Comparison of ENCODE assay signal across 18 cellular contexts in the genomic region with DNA sequence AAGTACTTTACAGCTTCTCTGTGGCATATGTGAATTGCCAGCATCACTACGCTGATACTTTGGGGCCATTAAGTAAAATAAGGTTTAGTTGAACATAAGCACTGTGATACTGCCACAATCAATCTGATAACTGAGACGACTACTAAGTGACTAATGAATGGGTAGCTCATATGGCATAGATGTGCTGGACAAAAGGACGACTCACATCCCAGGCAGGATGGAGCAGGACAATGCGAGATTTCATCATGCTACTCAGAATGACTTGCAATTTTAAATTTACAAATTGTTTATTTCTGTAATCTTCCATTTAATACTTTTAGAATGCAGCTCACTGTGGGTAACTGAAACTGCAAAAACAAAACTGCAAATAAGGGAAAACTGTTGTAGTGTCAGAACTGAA. TPM values are rescaled to one million over a fixed set of nuclear protein-coding genes. Genes with fewer than 3 reads are reported as not detected.
DNase-seq lines count a peak whose midpoint lies in the region; ATAC-seq, FAIRE-seq and TF ChIP-seq lines count a peak whose summit lies in the region.
"Had no signal": no experiment of that assay in that cellular context is flagged by ENCODE, and none has a peak within 500 bp of the region (broad histone marks: within the 10 kb centered on the region; RNA-seq: fewer than 3 reads in every experiment).

No MANE protein-coding gene starts in this region.

- H2AFZ ChIP-seq in ACC112 (ENCODE audit: low read length, unreplicated experiment) = no peak overlapping the region
- no peak overlapping the region for H2AFZ ChIP-seq in astrocyte (ENCODE audit: low read depth, low read length)

- H3K23ac ChIP-seq in mesendoderm (ENCODE audit: low read length) = no peak overlapping the region

- H3K9ac ChIP-seq in astrocyte (ENCODE audit: low read length) = no peak overlapping the region
- no peak overlapping the region for H3K9ac ChIP-seq in mesendoderm (ENCODE audit: low read length)
- H3K9ac ChIP-seq: BLaER1 had no signal

- no peaks in the 10 kb centered on the region for H3K79me1 ChIP-seq in mesendoderm (ENCODE audit: low read length)

- H3K36me3 ChIP-seq in ACC112 (ENCODE audit: insufficient read depth, low read length) (peaks cover 3% of the 10 kb centered on the region; the same call in 1 of the 2 replicates), astrocyte (ENCODE audit: insufficient read depth, low read length) (no peaks in the 10 kb centered on the region), mesendoderm (ENCODE audit: control insufficient read depth, insufficient read depth, low read length) (no peaks in the 10 kb centered on the region)
- H3K36me3 ChIP-seq: HAP-1, prostate gland, upper lobe of left lung had no signal

- no peaks in the 10 kb centered on the region for H4K20me1 ChIP-seq in astrocyte (ENCODE audit: insufficient read depth, low read length)
- H4K20me1 ChIP-seq: BLaER1 had no signal

- no peak overlapping the region for H2BK15ac ChIP-seq in mesendoderm (replicated peaks; ENCODE audit: low read depth)

- no peaks in the 10 kb centered on the region for H3K27me3 ChIP-seq in ACC112 (ENCODE audit: insufficient read depth, low read length)
- H3K27me3 ChIP-seq in astrocyte (ENCODE audit: insufficient read depth, low read length) = no peaks in the 10 kb centered on the region
- no peaks in the 10 kb centered on the region for H3K27me3 ChIP-seq in foreskin keratinocyte
- H3K27me3 ChIP-seq in mesendoderm (ENCODE audit: insufficient read depth, low read length, poor library complexity) = no peaks in the 10 kb centered on the region
- H3K27me3 ChIP-seq: BLaER1, upper lobe of left lung had no signal

- DNase-seq in H54 (ENCODE audit: insufficient read length, low spot score) (no peak), astrocyte (ENCODE audit: low read depth) (peak; percentile 19), foreskin keratinocyte (peak; percentile 58 to 84), cortex of kidney (lab: John Stamatoyannopoulos, UW) (no peak), mesendoderm (no peak)
- no peak for DNase-seq in activated naive CD4-positive, alpha-beta T cell treated with Interleukin-2 at 50 U/mL for 16 hours
- DNase-seq: activated CD4-positive, alpha-beta T cell treated with anti-CD3 and anti-CD28 coated beads, Interleukin-2, amount 10 ng/mL, durations not matched to agents 24 days and 14 days; mucosa of descending colon; NCI-H1105; NCI-H510A; upper lobe of left lung had no signal

- no peaks in the 10 kb centered on the region for H3K27me3 Mint-ChIP-seq in astrocyte (ENCODE audit: low read depth, unreplicated experiment)

- no peak overlapping the region for H3K56ac ChIP-seq in mesendoderm (ENCODE audit: low read length)

- no peak overlapping the region for H3K18ac ChIP-seq in mesendoderm (ENCODE audit: low read length)

- H3K9me3 Mint-ChIP-seq in astrocyte (ENCODE audit: unreplicated experiment) = peaks cover 13% of the 10 kb centered on the region
- H3K9me3 Mint-ChIP-seq: activated CD4-positive, alpha-beta T cell treated with anti-CD3 and anti-CD28 coated beads, Interleukin-2, amount 10 ng/mL, durations not matched to agents 24 days and 14 days; activated T-helper 1 cell treated with anti-CD3 and anti-CD28 coated beads, Interleukin-12 subunit alpha, Interleukin-12 subunit beta, Interleukin-2, Interleukin-4 antibody, amounts not matched to agents 30 ng/mL and 10 ng/mL and 1 ng/mL, durations not matched to agents 14 hours and 24 hours and 36 hours had no signal

- peaks cover 6% of the 10 kb centered on the region for H3K36me3 Mint-ChIP-seq in astrocyte (ENCODE audit: low read depth, unreplicated experiment)

- H3K79me2 ChIP-seq in ACC112 (ENCODE audit: control insufficient read depth, insufficient read depth, low read length, unreplicated experiment) (no peaks in the 10 kb centered on the region), astrocyte (ENCODE audit: insufficient read depth, low read length) (no peaks in the 10 kb centered on the region), mesendoderm (ENCODE audit: control insufficient read depth, insufficient read depth, low read length) (no peaks in the 10 kb centered on the region)

- H3K4me1 ChIP-seq in ACC112 (ENCODE audit: control insufficient read depth, insufficient read depth, low read length, unreplicated experiment) (peaks cover 13% of the 10 kb centered on the region), astrocyte (ENCODE audit: insufficient read depth, low read length) (peaks cover 3% of the 10 kb centered on the region), foreskin keratinocyte (peaks cover 22% of the 10 kb centered on the region), mesendoderm (ENCODE audit: control insufficient read depth, low read depth, low read length) (no peaks in the 10 kb centered on the region)
- H3K4me1 ChIP-seq: BLaER1, HAP-1, prostate gland, upper lobe of left lung had no signal

- FAIRE-seq in H54 (lab: Jason Lieb, UNC) (peak; percentile 65), astrocyte (lab: Jason Lieb, UNC) (no peak)
- FAIRE-seq: endometrium had no signal

- no peaks in the 10 kb centered on the region for H3K9me3 ChIP-seq in astrocyte (ENCODE audit: insufficient read depth, low read depth, low read length)
- H3K9me3 ChIP-seq: HAP-1, mucosa of descending colon, prostate gland, upper lobe of left lung had no signal

- peak overlapping the region; percentile 96 for H3K27ac Mint-ChIP-seq in astrocyte (ENCODE audit: unreplicated experiment)
- H3K27ac Mint-ChIP-seq: activated CD4-positive, alpha-beta T cell treated with anti-CD3 and anti-CD28 coated beads, Interleukin-2, amount 10 ng/mL, durations not matched to agents 24 days and 14 days; activated T-helper 1 cell treated with anti-CD3 and anti-CD28 coated beads, Interleukin-12 subunit alpha, Interleukin-12 subunit beta, Interleukin-2, Interleukin-4 antibody, amounts not matched to agents 30 ng/mL and 10 ng/mL and 1 ng/mL, durations not matched to agents 14 hours and 24 hours and 36 hours had no signal

- no peak overlapping the region for H3K4me3 ChIP-seq in ACC112 (ENCODE audit: low read depth, low read length)
- H3K4me3 ChIP-seq in astrocyte (ENCODE audit: insufficient read depth, low read depth, low read length) = no peak overlapping the region
- H3K4me3 ChIP-seq in mesendoderm (ENCODE audit: low read length) = no peak overlapping the region
- H3K4me3 ChIP-seq: BLaER1, HAP-1, mucosa of descending colon, prostate gland, upper lobe of left lung had no signal

- H3K27ac ChIP-seq in ACC112 (ENCODE audit: low read depth, low read length) (peak overlapping the region; percentile 81), astrocyte (ENCODE audit: low read depth, low read length) (no peak overlapping the region), foreskin keratinocyte (peak overlapping the region; percentile 90), mesendoderm (ENCODE audit: low read depth, low read length) (no peak overlapping the region)
- H3K27ac ChIP-seq: BLaER1, prostate gland, upper lobe of left lung had no signal

- no peak overlapping the region for H3K4ac ChIP-seq in mesendoderm (ENCODE audit: low read depth, low read length)

- WGBS in mesendoderm (ENCODE audit: extremely low coverage, insufficient coverage, low lambda C conversion rate) = no CpG with 5 or more reads among the region's 4 CpGs

- H3K4me2 ChIP-seq in astrocyte (ENCODE audit: low read length) = no peak overlapping the region
- no peak overlapping the region for H3K4me2 ChIP-seq in mesendoderm (ENCODE audit: low read length)
- H3K4me2 ChIP-seq: BLaER1 had no signal

- H3K4me3 Mint-ChIP-seq in astrocyte (ENCODE audit: unreplicated experiment) = no peak overlapping the region
- H3K4me3 Mint-ChIP-seq: activated CD4-positive, alpha-beta T cell treated with anti-CD3 and anti-CD28 coated beads, Interleukin-2, amount 10 ng/mL, durations not matched to agents 24 days and 14 days; activated T-helper 1 cell treated with anti-CD3 and anti-CD28 coated beads, Interleukin-12 subunit alpha, Interleukin-12 subunit beta, Interleukin-2, Interleukin-4 antibody, amounts not matched to agents 30 ng/mL and 10 ng/mL and 1 ng/mL, durations not matched to agents 14 hours and 24 hours and 36 hours had no signal

- H3K4me1 Mint-ChIP-seq in astrocyte (ENCODE audit: low read depth, unreplicated experiment) = peaks cover 8% of the 10 kb centered on the region
- H3K4me1 Mint-ChIP-seq: activated CD4-positive, alpha-beta T cell treated with anti-CD3 and anti-CD28 coated beads, Interleukin-2, amount 10 ng/mL, durations not matched to agents 24 days and 14 days had no signal

- H2BK5ac ChIP-seq in mesendoderm (ENCODE audit: low read length) = no peak overlapping the region

- no peak for TF ChIP-seq CTCF in astrocyte (IDR thresholded peaks at IDR 0.05; ENCODE audit: insufficient read depth, low read depth, low read length)
- TF ChIP-seq CTCF in foreskin keratinocyte (conservative IDR thresholded peaks at IDR 0.05) = no peak

- ATAC-seq in foreskin keratinocyte (peak; percentile 91), HG03460 (IDR thresholded peaks at IDR 0.05; ENCODE audit: unreplicated experiment) (no peak)
- ATAC-seq: mucosa of descending colon had no signal

- no peak overlapping the region for H4K8ac ChIP-seq in mesendoderm (ENCODE audit: low read depth, low read length)

- no peak overlapping the region for H4K5ac ChIP-seq in mesendoderm (ENCODE audit: low read length)

- TF ChIP-seq POLR2A in H54 (IDR thresholded peaks at IDR 0.05; ENCODE audit: low read depth, low read length) = no peak

- no peak overlapping the region for H2AK5ac ChIP-seq in mesendoderm (ENCODE audit: low read length)

- no peak overlapping the region for H2BK120ac ChIP-seq in mesendoderm (ENCODE audit: low read depth, low read length)

RNA-seq across cellular contexts. Expression of a gene that starts 13.6 kb away (rescaled TPM):
- 5.1 and 6.7 TPM in 2 replicates for total RNA-seq in astrocyte
- total RNA-seq in foreskin keratinocyte = 9.2 and 11.6 TPM in 2 replicates
- 3.5 and 4.0 TPM in 2 replicates for polyA plus RNA-seq in foreskin keratinocyte
- polyA plus RNA-seq in mesendoderm (2013, experiment 1 of 2) = 7.2 TPM
- polyA plus RNA-seq in mesendoderm (2013, experiment 2 of 2) = 6.6 TPM

RNA-seq across cellular contexts. Expression of a gene that starts 13.8 kb away (rescaled TPM):
- 7.3 and 9.2 TPM in 2 replicates for total RNA-seq in astrocyte
- 6.7 and 8.3 TPM in 2 replicates for total RNA-seq in foreskin keratinocyte
- 2.2 and 2.5 TPM in 2 replicates for polyA plus RNA-seq in foreskin keratinocyte
- 1.5 TPM for polyA plus RNA-seq in mesendoderm (2013, experiment 1 of 2)
- polyA plus RNA-seq in mesendoderm (2013, experiment 2 of 2) = 1.4 TPM

Comparison
In these comparisons a context has a peak if more than half of its experiments do, and no peak if none do; other contexts are left out.
1. H3K27ac ChIP-seq: peak in ACC112 (single experiment) and foreskin keratinocyte (single experiment); none in astrocyte (single experiment) and mesendoderm (single experiment).
2. DNase-seq: peak in astrocyte (single experiment) and foreskin keratinocyte (2 of 2); none in H54 (single experiment), cortex of kidney (single experiment), activated naive CD4-positive, alpha-beta T cell treated with Interleukin-2 at 50 U/mL for 16 hours (single experiment) and mesendoderm (single experiment).